In the genomic region with DNA sequence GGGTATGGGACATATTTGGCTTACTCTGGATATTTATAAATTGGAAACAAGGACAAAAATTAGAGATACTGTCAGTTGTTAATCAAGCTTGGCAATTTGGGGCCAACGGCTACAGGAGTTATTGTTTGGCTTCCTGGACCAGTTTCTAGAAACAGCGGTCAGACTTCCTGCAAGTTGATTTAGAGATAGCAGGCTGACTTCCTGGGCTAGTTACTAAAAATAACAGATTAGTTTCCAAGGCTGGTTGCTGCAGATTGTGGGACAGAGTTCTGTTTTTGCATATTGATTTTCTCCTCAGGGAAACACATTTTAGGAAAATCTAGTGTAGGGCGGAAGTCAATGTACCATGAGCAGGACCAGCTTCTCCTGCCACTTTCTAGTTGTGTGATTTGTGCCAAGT, we compare ENCODE assay signal across 26 cellular contexts.
A peak's percentile ranks its signal among the peaks of the same experiment; 100 is the strongest.
DNase-seq lines count a peak whose midpoint lies in the region; ATAC-seq, FAIRE-seq and TF ChIP-seq lines count a peak whose summit lies in the region.
"Had no signal": no experiment of that assay in that cellular context is flagged by ENCODE, and none has a peak within 500 bp of the region (broad histone marks: within the 10 kb centered on the region; RNA-seq: fewer than 3 reads in every experiment).

No MANE protein-coding gene starts in this region.

- H3K4me3 Mint-ChIP-seq in activated naive CD8-positive, alpha-beta T cell treated with anti-CD3 and anti-CD28 coated beads, Interleukin-2, amount 10 ng/mL, durations not matched to agents 7 days and 5 days: peak overlapping the region; percentile 56
- H3K4me3 Mint-ChIP-seq in activated naive CD8-positive, alpha-beta T cell treated with anti-CD3 and anti-CD28 coated beads, Interleukin-2, amount 50 U/mL, for 24 hours: no peak overlapping the region
- H3K4me3 Mint-ChIP-seq: activated naive CD8-positive, alpha-beta T cell treated with anti-CD3 and anti-CD28 coated beads for 36 hours; stimulated activated naive B cell treated with anti-CD40 and anti-IgM and Interleukin-4, amounts not matched to agents 10 μg/mL and 1 μg/mL and 100 μg/mL, for 72 hours; WTC11 had no signal

- peaks cover 48% of the 10 kb centered on the region for H3K27me3 Mint-ChIP-seq in activated naive CD8-positive, alpha-beta T cell treated with anti-CD3 and anti-CD28 coated beads, Interleukin-2, amount 10 ng/mL, durations not matched to agents 7 days and 5 days
- peaks cover 32% of the 10 kb centered on the region for H3K27me3 Mint-ChIP-seq in activated naive CD8-positive, alpha-beta T cell treated with anti-CD3 and anti-CD28 coated beads, Interleukin-2, amount 50 U/mL, for 24 hours

- H3K27ac Mint-ChIP-seq in activated naive CD8-positive, alpha-beta T cell treated with anti-CD3 and anti-CD28 coated beads, Interleukin-2, amount 10 ng/mL, durations not matched to agents 7 days and 5 days: peak overlapping the region; percentile 30
- H3K27ac Mint-ChIP-seq in activated naive CD8-positive, alpha-beta T cell treated with anti-CD3 and anti-CD28 coated beads, Interleukin-2, amount 50 U/mL, for 24 hours: no peak overlapping the region
- H3K27ac Mint-ChIP-seq: activated naive CD8-positive, alpha-beta T cell treated with anti-CD3 and anti-CD28 coated beads for 36 hours; CD4-positive, CD25-positive, alpha-beta regulatory T cell; stimulated activated naive B cell treated with anti-CD40 and anti-IgM and Interleukin-4, amounts not matched to agents 10 μg/mL and 1 μg/mL and 100 μg/mL, for 72 hours; WTC11 had no signal

- ATAC-seq in activated naive CD8-positive, alpha-beta T cell treated with anti-CD3 and anti-CD28 coated beads, Interleukin-2, amount 10 ng/mL, durations not matched to agents 7 days and 5 days (ENCODE audit: low read depth): peak; percentile 50
- ATAC-seq in activated naive CD8-positive, alpha-beta T cell treated with anti-CD3 and anti-CD28 coated beads, Interleukin-2, amount 50 U/mL, for 24 hours: no peak
- ATAC-seq in Right ventricle myocardium superior (ENCODE audit: poor library complexity) (no peak), GM18873 (IDR thresholded peaks at IDR 0.05; ENCODE audit: low FRiP score, unreplicated experiment) (no peak)
- ATAC-seq: heart right ventricle; left lung; mucosa of descending colon; stimulated activated naive B cell treated with anti-CD40 and anti-IgM and Interleukin-4, amounts not matched to agents 10 μg/mL and 1 μg/mL and 100 μg/mL, for 72 hours; WTC11 had no signal

- H3K27me3 ChIP-seq in brain microvascular endothelial cell (replicated peaks): peaks cover 11% of the 10 kb centered on the region
- H3K27me3 ChIP-seq: left lung had no signal

- no peak overlapping the region for H3K4me3 ChIP-seq in brain microvascular endothelial cell (ENCODE audit: low read depth, low read length)
- H3K4me3 ChIP-seq: heart right ventricle, left lung, mucosa of descending colon, skin epidermis, thoracic aorta had no signal

- H3K4me1 Mint-ChIP-seq in activated naive CD8-positive, alpha-beta T cell treated with anti-CD3 and anti-CD28 coated beads, Interleukin-2, amount 10 ng/mL, durations not matched to agents 7 days and 5 days: peaks cover 29% of the 10 kb centered on the region
- H3K4me1 Mint-ChIP-seq in activated naive CD8-positive, alpha-beta T cell treated with anti-CD3 and anti-CD28 coated beads, Interleukin-2, amount 50 U/mL, for 24 hours: peaks cover 3% of the 10 kb centered on the region
- H3K4me1 Mint-ChIP-seq: stimulated activated naive B cell treated with anti-CD40 and anti-IgM and Interleukin-4, amounts not matched to agents 10 μg/mL and 1 μg/mL and 100 μg/mL, for 72 hours had no signal

- H3K9me3 Mint-ChIP-seq in activated naive CD8-positive, alpha-beta T cell treated with anti-CD3 and anti-CD28 coated beads, Interleukin-2, amount 10 ng/mL, durations not matched to agents 7 days and 5 days: no peaks in the 10 kb centered on the region
- no peaks in the 10 kb centered on the region for H3K9me3 Mint-ChIP-seq in activated naive CD8-positive, alpha-beta T cell treated with anti-CD3 and anti-CD28 coated beads, Interleukin-2, amount 50 U/mL, for 24 hours
- H3K9me3 Mint-ChIP-seq: activated naive CD8-positive, alpha-beta T cell treated with anti-CD3 and anti-CD28 coated beads for 36 hours; stimulated activated naive B cell treated with anti-CD40 and anti-IgM and Interleukin-4, amounts not matched to agents 10 μg/mL and 1 μg/mL and 100 μg/mL, for 72 hours; WTC11 had no signal

- H3K36me3 Mint-ChIP-seq in activated naive CD8-positive, alpha-beta T cell treated with anti-CD3 and anti-CD28 coated beads, Interleukin-2, amount 10 ng/mL, durations not matched to agents 7 days and 5 days: peaks cover 4% of the 10 kb centered on the region
- no peaks in the 10 kb centered on the region for H3K36me3 Mint-ChIP-seq in activated naive CD8-positive, alpha-beta T cell treated with anti-CD3 and anti-CD28 coated beads, Interleukin-2, amount 50 U/mL, for 24 hours (ENCODE audit: low read depth)
- H3K36me3 Mint-ChIP-seq: activated naive CD8-positive, alpha-beta T cell treated with anti-CD3 and anti-CD28 coated beads for 36 hours; CD4-positive, CD25-positive, alpha-beta regulatory T cell; stimulated activated naive B cell treated with anti-CD40 and anti-IgM and Interleukin-4, amounts not matched to agents 10 μg/mL and 1 μg/mL and 100 μg/mL, for 72 hours; WTC11 had no signal

- no peaks in the 10 kb centered on the region for H3K36me3 ChIP-seq in brain microvascular endothelial cell (replicated peaks)
- H3K36me3 ChIP-seq: heart right ventricle, left lung, thoracic aorta had no signal

- no peak for FAIRE-seq in D721Med (lab: Jason Lieb, UNC)
- FAIRE-seq: endometrium, GM12891, H1 had no signal

- no peak overlapping the region for H3K27ac ChIP-seq in brain microvascular endothelial cell
- H3K27ac ChIP-seq: left lung, skin epidermis, thoracic aorta had no signal

- TF ChIP-seq CTCF in brain microvascular endothelial cell (IDR thresholded peaks at IDR 0.05; ENCODE audit: low read depth, low read length, missing control alignments) (no peak), D721Med (IDR thresholded peaks at IDR 0.05; ENCODE audit: insufficient read depth, missing control alignments) (no peak)

- in situ Hi-C loops in brain microvascular endothelial cell (cut with HindIII; ENCODE audit: low pct_ligation_motif_present, low sequenced_read_pairs): no loop called here

- POLR2A ChIA-PET in activated naive CD8-positive, alpha-beta T cell treated with anti-CD3 and anti-CD28 coated beads, Interleukin-2, amount 10 ng/mL, durations not matched to agents 7 days and 5 days (lab: Charles Lee): interaction anchor here (0.7 kb wide), 1 partner anchor 288 kb away, joined by 3 read pairs; no protein-coding TSS in a partner anchor

- DNase-seq in activated naive CD8-positive, alpha-beta T cell treated with anti-CD3 and anti-CD28 coated beads, Interleukin-2, amount 10 ng/mL, durations not matched to agents 7 days and 5 days: no peak
- DNase-seq in activated naive CD8-positive, alpha-beta T cell treated with anti-CD3 and anti-CD28 coated beads, Interleukin-2, amount 50 U/mL, for 24 hours: no peak
- DNase-seq in RPMI7951 (ENCODE audit: low read depth) (peak; percentile 35), brain microvascular endothelial cell (peak; percentile 20), D721Med (ENCODE audit: insufficient read length, low spot score) (no peak), Right ventricle myocardium superior (no peak), NCI-H69 (lab: John Stamatoyannopoulos, UW) (no peak)
- DNase-seq: activated naive CD8-positive, alpha-beta T cell treated with anti-CD3 and anti-CD28 coated beads for 36 hours; activated T-cell treated with anti-CD3 and anti-CD28 coated beads, Interleukin-2, amount 50 U/mL, for 48 hours; cortex of kidney; heart right ventricle; left lung; mucosa of descending colon; NCI-H1092; NCI-H2081; NCI-H446; stimulated activated CD4-positive, alpha-beta T cell treated with anti-CD3 and anti-CD28 coated beads, Interleukin-2, amount 100 ng/mL, for 24 hours; stimulated activated naive B cell treated with anti-CD40 and anti-IgM and Interleukin-4, amounts not matched to agents 10 μg/mL and 1 μg/mL and 100 μg/mL, for 72 hours had no signal

- intact Hi-C loops in Right ventricle myocardium superior (cut with DNase I): no loop called here

Comparison
In these comparisons a context has a peak if more than half of its experiments do, and no peak if none do; other contexts are left out.
1. DNase-seq: peak in RPMI7951 (single experiment) and brain microvascular endothelial cell (single experiment); none in activated naive CD8-positive, alpha-beta T cell treated with anti-CD3 and anti-CD28 coated beads, Interleukin-2, amount 10 ng/mL, durations not matched to agents 7 days and 5 days (single experiment), activated naive CD8-positive, alpha-beta T cell treated with anti-CD3 and anti-CD28 coated beads, Interleukin-2, amount 50 U/mL, for 24 hours (single experiment), D721Med (single experiment), Right ventricle myocardium superior (single experiment) and NCI-H69 (single experiment).